ENCODE assay signal across 8 cellular contexts in the genomic region with DNA sequence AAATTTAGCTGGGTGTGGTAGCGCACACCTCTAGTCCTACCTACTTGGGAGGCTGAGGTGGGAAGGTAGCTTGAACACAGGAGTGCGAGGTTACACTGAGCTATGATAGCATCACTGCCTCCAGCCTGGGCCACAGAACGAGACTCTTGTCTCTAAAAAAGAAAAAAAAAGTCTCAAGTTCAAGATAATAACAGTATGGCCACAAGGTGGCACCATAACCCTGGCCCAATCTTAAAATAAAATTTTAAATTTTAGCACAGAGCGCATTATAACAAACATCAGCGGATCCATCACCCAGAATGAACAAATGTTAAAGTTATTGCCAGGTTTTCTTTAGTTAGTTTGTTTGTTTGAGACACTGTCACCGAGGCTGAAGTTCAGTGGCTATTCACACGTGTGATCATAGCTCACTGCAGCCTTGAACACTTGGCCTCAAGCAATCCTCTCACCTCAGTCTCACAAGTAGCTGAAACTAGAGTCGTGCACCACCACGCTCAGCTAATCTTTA. TPM values are rescaled to one million over a fixed set of nuclear protein-coding genes. Genes with fewer than 3 reads are reported as not detected.
DNase-seq lines count a peak whose midpoint lies in the region; ATAC-seq, FAIRE-seq and TF ChIP-seq lines count a peak whose summit lies in the region.

No MANE protein-coding gene starts in this region.

- H3K27me3 ChIP-seq in adipocyte (replicated peaks; ENCODE audit: control insufficient read depth, insufficient read depth, low read length) (peaks cover 31% of the 10 kb centered on the region), upper lobe of right lung (peaks cover 39% of the 10 kb centered on the region)

- H3K9me3 ChIP-seq in adipocyte (ENCODE audit: control insufficient read depth, low read length) (no peaks in the 10 kb centered on the region), upper lobe of right lung (no peaks in the 10 kb centered on the region)

- H3K27ac ChIP-seq in upper lobe of right lung (no peak overlapping the region), substantia nigra (ENCODE audit: low read depth, low read length, poor library complexity, severe bottlenecking) (no peak overlapping the region)

- intact Hi-C loops in upper lobe of right lung (cut with DNase I), result no loop called here

- H3K4me1 ChIP-seq in adipocyte (ENCODE audit: control insufficient read depth, insufficient read depth, low read length) (peaks cover 3% of the 10 kb centered on the region), upper lobe of right lung (peaks cover 3% of the 10 kb centered on the region)

- peak; percentile 95 for FAIRE-seq in A204.1 (lab: Jason Lieb, UNC)

- peak; percentile 74 for TF ChIP-seq CTCF in upper lobe of right lung (IDR thresholded peaks at IDR 0.05)

- DNase-seq in ELR (ENCODE audit: low read depth) (peak; percentile 63), NCI-H446 treated with DMSO at 0.1 percent for 48 hours (lab: John Stamatoyannopoulos, UW) (peak; percentile 8), adipocyte (ENCODE audit: low read depth) (peak; percentile 82), kidney glomerular epithelial cell (lab: John Stamatoyannopoulos, UW) (peak; percentile 56), upper lobe of right lung (no peak), substantia nigra (lab: John Stamatoyannopoulos, UW) (no peak)

- peaks cover 6% of the 10 kb centered on the region for H3K36me3 ChIP-seq in adipocyte (ENCODE audit: control insufficient read depth, insufficient read depth, low read length, severe bottlenecking)
- no peaks in the 10 kb centered on the region for H3K36me3 ChIP-seq in upper lobe of right lung

- no peak overlapping the region for H3K9ac ChIP-seq in adipocyte (ENCODE audit: low read length)

- ATAC-seq in upper lobe of right lung, result peak; percentile 16
- no peak for ATAC-seq in HG03196 (IDR thresholded peaks at IDR 0.05; ENCODE audit: unreplicated experiment)

- no peak overlapping the region for H3K4me3 ChIP-seq in adipocyte (ENCODE audit: low read length)
- H3K4me3 ChIP-seq in upper lobe of right lung, result no peak overlapping the region

RNA-seq across cellular contexts. Expression of a gene that starts 2.9 kb away (rescaled TPM):
- not detected for total RNA-seq in upper lobe of right lung

RNA-seq across cellular contexts. Expression of a gene that starts 17.7 kb away (rescaled TPM):
- 218 TPM for total RNA-seq in upper lobe of right lung

Comparison
In these comparisons a context has a peak if more than half of its experiments do, and no peak if none do; other contexts are left out.
1. DNase-seq: peak in ELR (single experiment), NCI-H446 treated with DMSO at 0.1 percent for 48 hours (single experiment), adipocyte (single experiment) and kidney glomerular epithelial cell (single experiment); none in upper lobe of right lung (single experiment) and substantia nigra (0 of 49).